Comparison of ENCODE assay signal across 31 cellular contexts in the genomic region with DNA sequence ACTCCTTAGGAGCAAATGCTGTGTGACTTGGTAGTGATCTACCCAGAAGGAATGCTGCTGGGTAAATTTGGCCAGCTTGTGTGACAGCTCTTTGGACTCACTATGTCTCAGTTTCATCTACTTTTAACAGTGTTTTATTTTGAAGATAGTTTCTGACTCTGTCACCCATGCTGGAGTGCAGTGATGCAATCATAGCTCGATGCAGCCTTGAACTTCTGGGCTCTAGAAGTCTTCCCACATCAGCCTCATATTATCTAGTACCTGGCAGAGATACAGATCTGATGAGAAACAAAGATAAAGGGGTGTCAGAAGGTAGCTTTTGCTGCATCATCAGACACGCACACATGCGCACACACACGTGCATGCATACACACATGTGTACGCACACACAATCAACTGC. TPM values are rescaled to one million over a fixed set of nuclear protein-coding genes. Genes with fewer than 3 reads are reported as not detected.
"Had no signal": no experiment of that assay in that cellular context is flagged by ENCODE, and none has a peak within 500 bp of the region (broad histone marks: within the 10 kb centered on the region; RNA-seq: fewer than 3 reads in every experiment).

No MANE protein-coding gene starts in this region.

- H3K4me1 ChIP-seq: neural progenitor cell, parathyroid adenoma, psoas muscle, spleen, suprapubic skin, testis, tibial artery, transverse colon, vagina had no signal

- H2AFZ ChIP-seq: neural progenitor cell, parathyroid adenoma had no signal

- FAIRE-seq: small intestine, urothelium cell line had no signal

- ATAC-seq: natural killer cell; psoas muscle; right cardiac atrium; sciatic nerve; stimulated activated memory B cell treated with anti-CD40 and anti-IgM and Interleukin-4, amounts not matched to agents 10 μg/mL and 1 μg/mL and 100 μg/mL, for 72 hours; stimulated activated naive CD8-positive, alpha-beta T cell treated with anti-CD3 and anti-CD28 coated beads, Interleukin-15, amount 100 ng/mL, for 72 hours; stimulated activated naive CD8-positive, alpha-beta T cell treated with anti-CD3 and anti-CD28 coated beads, Interleukin-15, Interleukin-2, amounts not matched to agents 100 U/mL and 50 U/mL, for 24 hours had no signal

- H3K4me3 ChIP-seq: neural progenitor cell, ovary, psoas muscle, spleen, suprapubic skin, testis, tibial artery, transverse colon, vagina had no signal

- H3K9ac ChIP-seq: neural progenitor cell, parathyroid adenoma had no signal

- H3K4me2 ChIP-seq: neural progenitor cell had no signal

- DNase-seq: naive B cell; natural killer cell; occipital lobe; ovary; posterior cingulate gyrus; psoas muscle; right cardiac atrium; small intestine; spleen; stimulated activated CD4-positive, alpha-beta T cell treated with anti-CD3 and anti-CD28 coated beads, Interleukin-12 subunit alpha, Interleukin-12 subunit beta, amount 100 ng/mL, for 4 hours; stimulated activated CD4-positive, alpha-beta T cell treated with anti-CD3 and anti-CD28 coated beads, Interleukin-1b, Interleukin-23, amount 100 ng/mL, for 48 hours; stimulated activated CD4-positive, alpha-beta T cell treated with anti-CD3 and anti-CD28 coated beads, Interleukin-4, amount 100 ng/mL, for 1 hour; stimulated activated CD4-positive, alpha-beta T cell treated with anti-CD3 and anti-CD28 coated beads, Interleukin-4, amount 100 ng/mL, for 4 hours; stimulated activated CD8-positive, alpha-beta memory T cell treated with anti-CD3 and anti-CD28 coated beads, Interleukin-4, amount 100 ng/mL, for 48 hours; stimulated activated naive CD4-positive, alpha-beta T cell; stimulated activated naive CD8-positive, alpha-beta T cell treated with anti-CD3 and anti-CD28 coated beads, Interleukin-15, amount 100 ng/mL, for 72 hours; stimulated activated naive CD8-positive, alpha-beta T cell treated with anti-CD3 and anti-CD28 coated beads, Interleukin-15, Interleukin-2, amounts not matched to agents 100 U/mL and 50 U/mL, for 24 hours; substantia nigra; testis; tibial artery; transverse colon had no signal

- H3K79me2 ChIP-seq: parathyroid adenoma had no signal

- H3K27me3 ChIP-seq: neural progenitor cell, ovary, spleen, suprapubic skin, testis, tibial artery, transverse colon, vagina had no signal

- H3K9me3 ChIP-seq: ovary, psoas muscle, spleen, suprapubic skin, testis, tibial artery, transverse colon, vagina had no signal

- H3K27ac ChIP-seq: neural progenitor cell, ovary, parathyroid adenoma, psoas muscle, spleen, suprapubic skin, testis, tibial artery, transverse colon, vagina had no signal

- H3K36me3 ChIP-seq: neural progenitor cell, ovary, spleen, suprapubic skin, tibial artery, transverse colon, vagina had no signal

RNA-seq across cellular contexts. Expression of a gene that starts 19.2 kb away (rescaled TPM):
- total RNA-seq: progenitor cell of endocrine pancreas, psoas muscle, renal cortical epithelial cell, sciatic nerve, ureter, vagina had no signal
